9 cellular contexts compared by ENCODE assay signal in the genomic region with DNA sequence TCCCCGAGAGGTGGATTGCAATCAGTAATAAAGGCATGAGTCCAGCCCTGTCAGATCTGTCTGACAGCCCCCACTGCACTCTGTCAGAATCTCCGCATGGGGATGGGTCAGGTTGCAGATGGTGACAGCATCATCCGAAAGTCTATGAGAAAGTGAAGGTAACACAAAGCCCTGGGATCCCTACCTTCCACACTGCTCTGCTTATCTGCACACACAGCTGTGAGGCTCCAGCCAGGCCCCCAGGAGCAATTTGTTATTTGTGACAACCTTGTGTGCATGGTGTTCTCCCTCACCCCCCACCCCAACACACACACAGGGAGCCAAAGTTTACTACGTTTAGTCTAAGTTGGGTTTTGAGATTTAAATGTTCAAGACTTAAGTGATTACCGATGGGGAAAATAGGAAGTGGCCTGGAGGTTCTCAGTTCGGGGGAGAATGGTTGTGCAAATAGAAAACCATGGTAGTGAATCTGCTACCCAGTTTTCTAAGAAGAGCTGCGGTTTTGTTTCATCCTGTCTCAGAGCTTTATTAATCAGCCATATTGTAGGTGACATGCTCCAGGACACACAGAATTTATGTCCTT.
DNase-seq lines count a peak whose midpoint lies in the region; ATAC-seq and TF ChIP-seq lines count a peak whose summit lies in the region.
"Had no signal": no experiment of that assay in that cellular context is flagged by ENCODE, and none has a peak within 500 bp of the region (broad histone marks: within the 10 kb centered on the region; RNA-seq: fewer than 3 reads in every experiment).

No MANE protein-coding gene starts in this region.

- POLR2A ChIA-PET in CD8-positive, alpha-beta T cell (lab: Charles Lee) = no interaction called here
- POLR2A ChIA-PET in activated CD4-positive, alpha-beta memory T cell treated with anti-CD3 and anti-CD28 coated beads, Interleukin-2, amount 10 ng/mL, durations not matched to agents 7 days and 5 days (lab: Charles Lee) = interaction anchor here (0.9 to 2.2 kb wide), 12 partner anchors 10 to 598 kb away, joined by 3 to 12 read pairs (median 6); a partner anchor contains a TSS

- H3K4me3 ChIP-seq in CD8-positive, alpha-beta T cell (ENCODE audit: low read depth, low read length) = no peak overlapping the region
- no peak overlapping the region for H3K4me3 ChIP-seq in colonic mucosa

- H3K27ac ChIP-seq in CD8-positive, alpha-beta T cell (ENCODE audit: low read depth, low read length) = no peak overlapping the region
- no peak overlapping the region for H3K27ac ChIP-seq in colonic mucosa

- no peak for TF ChIP-seq CTCF in CD8-positive, alpha-beta T cell (IDR thresholded peaks at IDR 0.05)
- TF ChIP-seq CTCF in colonic mucosa (IDR thresholded peaks at IDR 0.05) = no peak

- no peaks in the 10 kb centered on the region for H3K27me3 Mint-ChIP-seq in CD8-positive, alpha-beta T cell (ENCODE audit: low read depth)
- H3K27me3 Mint-ChIP-seq in activated CD4-positive, alpha-beta memory T cell treated with anti-CD3 and anti-CD28 coated beads, Interleukin-2, amount 10 ng/mL, durations not matched to agents 7 days and 5 days = no peaks in the 10 kb centered on the region

- H3K36me3 Mint-ChIP-seq in CD8-positive, alpha-beta T cell = no peaks in the 10 kb centered on the region
- peaks cover 3% of the 10 kb centered on the region for H3K36me3 Mint-ChIP-seq in activated CD4-positive, alpha-beta memory T cell treated with anti-CD3 and anti-CD28 coated beads, Interleukin-2, amount 10 ng/mL, durations not matched to agents 7 days and 5 days (ENCODE audit: low read depth)

- CTCF ChIA-PET in CD8-positive, alpha-beta T cell (lab: Charles Lee) = interaction anchor here (0.8 to 2.7 kb wide), 20 partner anchors 8 to 190 kb away, joined by 3 to 36 read pairs (median 4); no protein-coding TSS in a partner anchor
- CTCF ChIA-PET in activated CD4-positive, alpha-beta memory T cell treated with anti-CD3 and anti-CD28 coated beads, Interleukin-2, amount 10 ng/mL, durations not matched to agents 7 days and 5 days (lab: Charles Lee) = interaction anchor here (0.6 to 3.8 kb wide), 45 partner anchors 8 to 939 kb away, joined by 3 to 42 read pairs (median 4); a partner anchor contains a TSS

- H3K4me3 Mint-ChIP-seq in CD8-positive, alpha-beta T cell = no peak overlapping the region
- H3K4me3 Mint-ChIP-seq in activated CD4-positive, alpha-beta memory T cell treated with anti-CD3 and anti-CD28 coated beads, Interleukin-2, amount 10 ng/mL, durations not matched to agents 7 days and 5 days = peak overlapping the region; percentile 59
- H3K4me3 Mint-ChIP-seq: neural crest cell had no signal

- no peak for ATAC-seq in CD8-positive, alpha-beta T cell
- ATAC-seq in GM19395 (IDR thresholded peaks at IDR 0.05; ENCODE audit: unreplicated experiment) = peak; percentile 92
- ATAC-seq in HG03159 (IDR thresholded peaks at IDR 0.05; ENCODE audit: unreplicated experiment) = peak; percentile 77

- intact Hi-C loops in CD8-positive, alpha-beta T cell (cut with DNase I, micrococcal nuclease) = no loop called here
- intact Hi-C loops in colonic mucosa (cut with DNase I) = loop anchor here (2.0 kb wide), 1 partner anchor 101 kb away; no protein-coding TSS in a partner anchor

- DNase-seq in CD8-positive, alpha-beta T cell = no peak
- DNase-seq in activated CD4-positive, alpha-beta memory T cell treated with anti-CD3 and anti-CD28 coated beads, Interleukin-2, amount 10 ng/mL, durations not matched to agents 7 days and 5 days = peak; percentile 45
- DNase-seq in RKO (ENCODE audit: low spot score) = no peak
- DNase-seq in NCI-H128 (lab: John Stamatoyannopoulos, UW; ENCODE audit: unreplicated experiment) = no peak
- DNase-seq in kidney tubule cell (ENCODE audit: low spot score) = no peak
- DNase-seq in colonic mucosa = no peak

- no peak overlapping the region for H3K9ac ChIP-seq in colonic mucosa (ENCODE audit: low read depth in 2 of 2, low read length in 2 of 2)

- H3K27me3 ChIP-seq in CD8-positive, alpha-beta T cell (ENCODE audit: insufficient read depth, low read length) = no peaks in the 10 kb centered on the region
- H3K27me3 ChIP-seq in colonic mucosa = no peaks in the 10 kb centered on the region

- no peaks in the 10 kb centered on the region for H3K9me3 Mint-ChIP-seq in CD8-positive, alpha-beta T cell
- no peaks in the 10 kb centered on the region for H3K9me3 Mint-ChIP-seq in activated CD4-positive, alpha-beta memory T cell treated with anti-CD3 and anti-CD28 coated beads, Interleukin-2, amount 10 ng/mL, durations not matched to agents 7 days and 5 days
- H3K9me3 Mint-ChIP-seq: neural crest cell had no signal

- no peaks in the 10 kb centered on the region for H3K36me3 ChIP-seq in CD8-positive, alpha-beta T cell (ENCODE audit: insufficient read depth, low read length)
- no peaks in the 10 kb centered on the region for H3K36me3 ChIP-seq in colonic mucosa

- peak overlapping the region; percentile 66 for H3K27ac Mint-ChIP-seq in CD8-positive, alpha-beta T cell
- H3K27ac Mint-ChIP-seq in activated CD4-positive, alpha-beta memory T cell treated with anti-CD3 and anti-CD28 coated beads, Interleukin-2, amount 10 ng/mL, durations not matched to agents 7 days and 5 days = peak overlapping the region; percentile 92

- peaks cover 14% of the 10 kb centered on the region for H3K4me1 Mint-ChIP-seq in CD8-positive, alpha-beta T cell (ENCODE audit: low read depth)
- peaks cover 42% of the 10 kb centered on the region for H3K4me1 Mint-ChIP-seq in activated CD4-positive, alpha-beta memory T cell treated with anti-CD3 and anti-CD28 coated beads, Interleukin-2, amount 10 ng/mL, durations not matched to agents 7 days and 5 days
- H3K4me1 Mint-ChIP-seq: neural crest cell had no signal

- H3K9me3 ChIP-seq in CD8-positive, alpha-beta T cell (ENCODE audit: low read length) = no peaks in the 10 kb centered on the region
- no peaks in the 10 kb centered on the region for H3K9me3 ChIP-seq in colonic mucosa

- peaks cover 11% of the 10 kb centered on the region for H3K4me1 ChIP-seq in CD8-positive, alpha-beta T cell (ENCODE audit: insufficient read depth, low read length)
- no peaks in the 10 kb centered on the region for H3K4me1 ChIP-seq in colonic mucosa
